Comparison of ENCODE assay signal across 1 cellular context in genomic region chr4:48105230-48105629, GRCh38.
TF ChIP-seq lines count a peak whose summit lies in the region.

No MANE protein-coding gene starts in this region.

TF ChIP-seq in K562, 482 proteins besides CTCF, POLR2A, EP300 and RAD21:
- TF ChIP-seq ZNF324 (CRISPR knock-in tag; IDR thresholded peaks at IDR 0.05) (no peak), ARNT (IDR thresholded peaks at IDR 0.05) (no peak), YBX1 (IDR thresholded peaks at IDR 0.05) (no peak), ETS2 (tag; IDR thresholded peaks at IDR 0.05; ENCODE audit: borderline replicate concordance, poor library complexity, severe bottlenecking) (no peak), CEBPB (tag; IDR thresholded peaks at IDR 0.05) (peak; percentile 33), ZNF76 (CRISPR knock-in tag; IDR thresholded peaks at IDR 0.05; ENCODE audit: borderline replicate concordance) (no peak), ATF3 (IDR thresholded peaks at IDR 0.05) (peak; percentile 41), ATF3 (CRISPR knock-in tag; conservative IDR thresholded peaks at IDR 0.05) (no peak), ATF7 (IDR thresholded peaks at IDR 0.05) (peak; percentile 49; the same call in 1 of the 2 replicates), ZEB2 (IDR thresholded peaks at IDR 0.05) (no peak), ZNF780A (CRISPR knock-in tag; IDR thresholded peaks at IDR 0.05) (no peak), XRCC5 (IDR thresholded peaks at IDR 0.05; ENCODE audit: low read depth, low read length) (no peak), SPI1 (IDR thresholded peaks at IDR 0.05; ENCODE audit: borderline replicate concordance, low read depth, low read length) (no peak), CREM (IDR thresholded peaks at IDR 0.05; ENCODE audit: low read depth) (no peak), E2F1 (CRISPR knock-in tag; IDR thresholded peaks at IDR 0.05) (no peak)
- TF ChIP-seq, protein P1, sequence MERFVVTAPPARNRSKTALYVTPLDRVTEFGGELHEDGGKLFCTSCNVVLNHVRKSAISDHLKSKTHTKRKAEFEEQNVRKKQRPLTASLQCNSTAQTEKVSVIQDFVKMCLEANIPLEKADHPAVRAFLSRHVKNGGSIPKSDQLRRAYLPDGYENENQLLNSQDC (CRISPR knock-in tag; IDR thresholded peaks at IDR 0.05) = no peak
- TF ChIP-seq, protein P2, sequence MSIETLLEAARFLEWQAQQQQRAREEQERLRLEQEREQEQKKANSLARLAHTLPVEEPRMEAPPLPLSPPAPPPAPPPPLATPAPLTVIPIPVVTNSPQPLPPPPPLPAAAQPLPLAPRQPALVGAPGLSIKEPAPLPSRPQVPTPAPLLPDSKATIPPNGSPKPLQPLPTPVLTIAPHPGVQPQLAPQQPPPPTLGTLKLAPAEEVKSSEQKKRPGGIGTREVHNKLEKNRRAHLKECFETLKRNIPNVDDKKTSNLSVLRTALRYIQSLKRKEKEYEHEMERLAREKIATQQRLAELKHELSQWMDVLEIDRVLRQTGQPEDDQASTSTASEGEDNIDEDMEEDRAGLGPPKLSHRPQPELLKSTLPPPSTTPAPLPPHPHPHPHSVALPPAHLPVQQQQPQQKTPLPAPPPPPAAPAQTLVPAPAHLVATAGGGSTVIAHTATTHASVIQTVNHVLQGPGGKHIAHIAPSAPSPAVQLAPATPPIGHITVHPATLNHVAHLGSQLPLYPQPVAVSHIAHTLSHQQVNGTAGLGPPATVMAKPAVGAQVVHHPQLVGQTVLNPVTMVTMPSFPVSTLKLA (conservative IDR thresholded peaks at IDR 0.05) = no peak
- TF ChIP-seq, protein P3, sequence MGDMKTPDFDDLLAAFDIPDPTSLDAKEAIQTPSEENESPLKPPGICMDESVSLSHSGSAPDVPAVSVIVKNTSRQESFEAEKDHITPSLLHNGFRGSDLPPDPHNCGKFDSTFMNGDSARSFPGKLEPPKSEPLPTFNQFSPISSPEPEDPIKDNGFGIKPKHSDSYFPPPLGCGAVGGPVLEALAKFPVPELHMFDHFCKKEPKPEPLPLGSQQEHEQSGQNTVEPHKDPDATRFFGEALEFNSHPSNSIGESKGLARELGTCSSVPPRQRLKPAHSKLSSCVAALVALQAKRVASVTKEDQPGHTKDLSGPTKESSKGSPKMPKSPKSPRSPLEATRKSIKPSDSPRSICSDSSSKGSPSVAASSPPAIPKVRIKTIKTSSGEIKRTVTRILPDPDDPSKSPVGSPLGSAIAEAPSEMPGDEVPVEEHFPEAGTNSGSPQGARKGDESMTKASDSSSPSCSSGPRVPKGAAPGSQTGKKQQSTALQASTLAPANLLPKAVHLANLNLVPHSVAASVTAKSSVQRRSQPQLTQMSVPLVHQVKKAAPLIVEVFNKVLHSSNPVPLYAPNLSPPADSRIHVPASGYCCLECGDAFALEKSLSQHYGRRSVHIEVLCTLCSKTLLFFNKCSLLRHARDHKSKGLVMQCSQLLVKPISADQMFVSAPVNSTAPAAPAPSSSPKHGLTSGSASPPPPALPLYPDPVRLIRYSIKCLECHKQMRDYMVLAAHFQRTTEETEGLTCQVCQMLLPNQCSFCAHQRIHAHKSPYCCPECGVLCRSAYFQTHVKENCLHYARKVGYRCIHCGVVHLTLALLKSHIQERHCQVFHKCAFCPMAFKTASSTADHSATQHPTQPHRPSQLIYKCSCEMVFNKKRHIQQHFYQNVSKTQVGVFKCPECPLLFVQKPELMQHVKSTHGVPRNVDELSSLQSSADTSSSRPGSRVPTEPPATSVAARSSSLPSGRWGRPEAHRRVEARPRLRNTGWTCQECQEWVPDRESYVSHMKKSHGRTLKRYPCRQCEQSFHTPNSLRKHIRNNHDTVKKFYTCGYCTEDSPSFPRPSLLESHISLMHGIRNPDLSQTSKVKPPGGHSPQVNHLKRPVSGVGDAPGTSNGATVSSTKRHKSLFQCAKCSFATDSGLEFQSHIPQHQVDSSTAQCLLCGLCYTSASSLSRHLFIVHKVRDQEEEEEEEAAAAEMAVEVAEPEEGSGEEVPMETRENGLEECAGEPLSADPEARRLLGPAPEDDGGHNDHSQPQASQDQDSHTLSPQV (IDR thresholded peaks at IDR 0.05) = no peak
